Comparison of ENCODE assay signal across 12 cellular contexts in genomic region chr3:144112437-144112836, GRCh38.
"Had no signal": no experiment of that assay in that cellular context is flagged by ENCODE, and none has a peak within 500 bp of the region (broad histone marks: within the 10 kb centered on the region; RNA-seq: fewer than 3 reads in every experiment).

No MANE protein-coding gene starts in this region.

- H3K27ac Mint-ChIP-seq: dendritic cell treated with granulocyte-macrophage colony-stimulating factor and Interleukin-4, amounts not matched to agents 40 ng/mL and 50 ng/mL, for 4 days; effector memory CD8-positive, alpha-beta T cell; naive B cell; stimulated activated memory B cell treated with anti-CD40 and anti-IgM and Interleukin-4, amounts not matched to agents 10 μg/mL and 1 μg/mL and 100 μg/mL, for 72 hours had no signal

- DNase-seq: activated CD4-positive, alpha-beta T cell treated with anti-CD3 and anti-CD28 coated beads, Interleukin-2, amount 50 U/mL, for 1 hour; activated naive CD4-positive, alpha-beta T cell treated with anti-CD3 and anti-CD28 coated beads, Interleukin-2, amount 50 U/mL, for 16 hours; activated T-cell treated with anti-CD3 and anti-CD28 coated beads, Interleukin-2, amount 50 U/mL, for 1 hour; adrenal gland; effector memory CD8-positive, alpha-beta T cell; lower lobe of right lung; naive B cell; transverse colon had no signal

- H3K4me1 ChIP-seq: adrenal gland, lower lobe of right lung, right atrium auricular region, transverse colon had no signal

- H3K9me3 ChIP-seq: adrenal gland, lower lobe of right lung, right atrium auricular region, transverse colon had no signal

- H3K27me3 ChIP-seq: adrenal gland, right atrium auricular region, transverse colon had no signal

- H3K27me3 Mint-ChIP-seq: dendritic cell treated with granulocyte-macrophage colony-stimulating factor and Interleukin-4, amounts not matched to agents 40 ng/mL and 50 ng/mL, for 4 days; effector memory CD8-positive, alpha-beta T cell; stimulated activated memory B cell treated with anti-CD40 and anti-IgM and Interleukin-4, amounts not matched to agents 10 μg/mL and 1 μg/mL and 100 μg/mL, for 72 hours had no signal

- H3K4me3 ChIP-seq: adrenal gland, lower lobe of right lung, right atrium auricular region, transverse colon had no signal

- H3K36me3 ChIP-seq: adrenal gland, lower lobe of right lung, right atrium auricular region, transverse colon had no signal

- ATAC-seq: effector memory CD8-positive, alpha-beta T cell; esophagus mucosa; lower lobe of right lung; stimulated activated memory B cell treated with anti-CD40 and anti-IgM and Interleukin-4, amounts not matched to agents 10 μg/mL and 1 μg/mL and 100 μg/mL, for 72 hours had no signal

- H3K27ac ChIP-seq: adrenal gland, lower lobe of right lung, right atrium auricular region, transverse colon had no signal

- H3K4me1 Mint-ChIP-seq: naive B cell had no signal

- H3K9me3 Mint-ChIP-seq: dendritic cell treated with granulocyte-macrophage colony-stimulating factor and Interleukin-4, amounts not matched to agents 40 ng/mL and 50 ng/mL, for 4 days; effector memory CD8-positive, alpha-beta T cell; naive B cell; stimulated activated memory B cell treated with anti-CD40 and anti-IgM and Interleukin-4, amounts not matched to agents 10 μg/mL and 1 μg/mL and 100 μg/mL, for 72 hours had no signal

- H3K36me3 Mint-ChIP-seq: naive B cell; stimulated activated memory B cell treated with anti-CD40 and anti-IgM and Interleukin-4, amounts not matched to agents 10 μg/mL and 1 μg/mL and 100 μg/mL, for 72 hours had no signal

- H3K4me3 Mint-ChIP-seq: dendritic cell treated with granulocyte-macrophage colony-stimulating factor and Interleukin-4, amounts not matched to agents 40 ng/mL and 50 ng/mL, for 4 days; effector memory CD8-positive, alpha-beta T cell; naive B cell; stimulated activated memory B cell treated with anti-CD40 and anti-IgM and Interleukin-4, amounts not matched to agents 10 μg/mL and 1 μg/mL and 100 μg/mL, for 72 hours had no signal
